ENCODE assay signal across 25 cellular contexts in genomic region chr2:150267651-150268415, GRCh38.
DNase-seq lines count a peak whose midpoint lies in the region; FAIRE-seq and TF ChIP-seq lines count a peak whose summit lies in the region.
"Had no signal": no experiment of that assay in that cellular context is flagged by ENCODE, and none has a peak within 500 bp of the region (broad histone marks: within the 10 kb centered on the region; RNA-seq: fewer than 3 reads in every experiment).

No MANE protein-coding gene starts in this region.

- H2BK120ac ChIP-seq in H1 (replicated peaks; ENCODE audit: low read depth, low read length) = no peak overlapping the region

- H3K9me3 Mint-ChIP-seq in T-helper 2 cell treated with Interferon-gamma antibody and Interleukin-4, amounts not matched to agents 5 μg/mL and 100 μg/mL, for 36 hours = no peaks in the 10 kb centered on the region
- H3K9me3 Mint-ChIP-seq: activated CD4-positive, alpha-beta memory T cell treated with anti-CD3 and anti-CD28 coated beads, Interleukin-2, amount 10 ng/mL, durations not matched to agents 7 days and 5 days had no signal

- 0 out of 2 replicates have a peak, but pooled peaks cover 15% of the 10 kb centered on the region for H3K4me1 ChIP-seq in HUES64 (ENCODE audit: insufficient read depth, low read length)
- H3K4me1 ChIP-seq in H1 (replicated peaks in 1 of 4; ENCODE audit: control insufficient read depth in 3 of 4, insufficient read depth in 4 of 4, low read length in 3 of 4) = peaks cover 0 to 5% (median 2%) of the 10 kb centered on the region in 4 experiments; a peak in 1 of 7 replicates
- H3K4me1 ChIP-seq: gastrocnemius medialis had no signal

- H3K36me3 ChIP-seq in HUES64 (ENCODE audit: insufficient read depth, low read length) = no peaks in the 10 kb centered on the region
- H3K36me3 ChIP-seq in H1 (ENCODE audit: control insufficient read depth in 2 of 4, insufficient read depth in 4 of 4, low read length in 3 of 4) = no peaks in the 10 kb centered on the region
- H3K36me3 ChIP-seq: gastrocnemius medialis, spleen, thoracic aorta had no signal

- H3K23me2 ChIP-seq in H1 (ENCODE audit: low read depth, low read length) = no peaks in the 10 kb centered on the region

- TF ChIP-seq CTCF in H1 (IDR thresholded peaks at IDR 0.05; ENCODE audit: control extremely low read depth in 1 of 3, insufficient read depth in 1 of 3, low read depth in 1 of 3, low read length in 3 of 3) = no peak

- no peak for TF ChIP-seq POLR2A in H1 (IDR thresholded peaks at IDR 0.05; ENCODE audit: control extremely low read depth in 1 of 2, low read depth in 2 of 2, low read length in 2 of 2)

- H3K4me3 Mint-ChIP-seq in T-helper 2 cell treated with Interferon-gamma antibody and Interleukin-4, amounts not matched to agents 5 μg/mL and 100 μg/mL, for 36 hours = no peak overlapping the region
- H3K4me3 Mint-ChIP-seq: activated CD4-positive, alpha-beta memory T cell treated with anti-CD3 and anti-CD28 coated beads, Interleukin-2, amount 10 ng/mL, durations not matched to agents 7 days and 5 days; CD8-positive, alpha-beta T cell; dendritic cell treated with granulocyte-macrophage colony-stimulating factor and Interleukin-4, amounts not matched to agents 40 ng/mL and 50 ng/mL, for 4 days; IgD-negative memory B cell; memory B cell; naive B cell had no signal

- no peak overlapping the region for H2BK5ac ChIP-seq in H1 (ENCODE audit: low read depth, low read length)

- no peak overlapping the region for H2AFZ ChIP-seq in H1 (ENCODE audit: low read length)

- no peak overlapping the region for H3K18ac ChIP-seq in H1 (ENCODE audit: extremely low read depth, low read length)

- no peak overlapping the region for H3K4ac ChIP-seq in H1 (replicated peaks; ENCODE audit: insufficient read length, low read depth, low read length)

- no peaks in the 10 kb centered on the region for H3K36me3 Mint-ChIP-seq in T-helper 2 cell treated with Interferon-gamma antibody and Interleukin-4, amounts not matched to agents 5 μg/mL and 100 μg/mL, for 36 hours (ENCODE audit: low read depth)
- H3K36me3 Mint-ChIP-seq: CD8-positive, alpha-beta T cell; IgD-negative memory B cell; memory B cell; naive B cell had no signal

- H3K9me3 ChIP-seq in HUES64 (ENCODE audit: insufficient read depth, low read depth, low read length) (no peaks in the 10 kb centered on the region), H1 (ENCODE audit: insufficient read depth in 2 of 2, low read depth in 1 of 2, low read length in 1 of 2) (no peaks in the 10 kb centered on the region)
- H3K9me3 ChIP-seq: gastrocnemius medialis, spleen, thoracic aorta had no signal

- H4K5ac ChIP-seq in H1 (ENCODE audit: insufficient read length, low read depth, low read length) = no peak overlapping the region

- no peak overlapping the region for H2BK12ac ChIP-seq in H1 (ENCODE audit: low read depth, low read length)

- no peaks in the 10 kb centered on the region for H3K79me1 ChIP-seq in H1 (ENCODE audit: low read depth, low read length)

- no peak overlapping the region for H2AK5ac ChIP-seq in H1 (ENCODE audit: low read depth, low read length)

- H3K27ac ChIP-seq in HUES64 (ENCODE audit: low read depth, low read length) (peak overlapping the region; percentile 80), H1 (ENCODE audit: low read depth, low read length) (no peak overlapping the region)
- H3K27ac ChIP-seq: gastrocnemius medialis, thoracic aorta had no signal

- H3K4me2 ChIP-seq in H1 (ENCODE audit: insufficient read depth in 1 of 2, low read depth in 2 of 2, low read length in 2 of 2) = 0 out of 4 replicates have a peak overlapping the region, but pooled peaks of 1 of the 2 experiments have one; percentile 41

- H3K9ac ChIP-seq in HUES64 (ENCODE audit: low read depth, low read length) = no peak overlapping the region
- no peak overlapping the region for H3K9ac ChIP-seq in H1 (replicated peaks in 1 of 4; ENCODE audit: extremely low read depth in 1 of 4, low read depth in 3 of 4, low read length in 3 of 4)

- H4K8ac ChIP-seq in H1 (ENCODE audit: extremely low read depth, insufficient read depth, low read length) = no peak overlapping the region

- no peaks in the 10 kb centered on the region for H3K27me3 ChIP-seq in HUES64 (ENCODE audit: insufficient read depth, low read length)
- no peaks in the 10 kb centered on the region for H3K27me3 ChIP-seq in H1 (replicated peaks in 1 of 4; ENCODE audit: control insufficient read depth in 3 of 4, extremely low read depth in 1 of 4, insufficient read depth in 3 of 4, low read length in 3 of 4)
- H3K27me3 ChIP-seq: gastrocnemius medialis, spleen had no signal

- POLR2A ChIA-PET in H1 (lab: Charles Lee; ENCODE audit: partially characterized antibody) = no interaction called here

- H4K20me1 ChIP-seq in H1 (replicated peaks in 1 of 2; ENCODE audit: control insufficient read depth in 1 of 2, insufficient read depth in 2 of 2, low read length in 2 of 2) = no peaks in the 10 kb centered on the region

- H3K27ac Mint-ChIP-seq in T-helper 2 cell treated with Interferon-gamma antibody and Interleukin-4, amounts not matched to agents 5 μg/mL and 100 μg/mL, for 36 hours = no peak overlapping the region
- H3K27ac Mint-ChIP-seq: activated CD4-positive, alpha-beta memory T cell treated with anti-CD3 and anti-CD28 coated beads, Interleukin-2, amount 10 ng/mL, durations not matched to agents 7 days and 5 days; CD8-positive, alpha-beta T cell; dendritic cell treated with granulocyte-macrophage colony-stimulating factor and Interleukin-4, amounts not matched to agents 40 ng/mL and 50 ng/mL, for 4 days; IgD-negative memory B cell; memory B cell; naive B cell had no signal

- no peak overlapping the region for H3K14ac ChIP-seq in H1 (ENCODE audit: insufficient read length)

- DNase-seq in H1 (ENCODE audit: low read depth in 1 of 2, low spot score in 2 of 2) = no peak
- peak; percentile 11 for DNase-seq in iPS-NIHi7 (ENCODE audit: extremely low spot score)
- no peak for DNase-seq in NCI-H446 treated with DMSO at 0.1 percent for 48 hours (lab: John Stamatoyannopoulos, UW)
- DNase-seq in NCI-H1930 (lab: John Stamatoyannopoulos, UW) = no peak
- no peak for DNase-seq in T-helper 2 cell treated with Interferon-gamma antibody and Interleukin-4, amounts not matched to agents 5 μg/mL and 100 μg/mL, for 36 hours (ENCODE audit: low spot score)
- DNase-seq in C1 segment of cervical spinal cord (lab: John Stamatoyannopoulos, UW) = no peak
- DNase-seq: activated CD4-positive, alpha-beta memory T cell treated with anti-CD3 and anti-CD28 coated beads, Interleukin-2, amount 10 ng/mL, durations not matched to agents 7 days and 5 days; activated T-cell treated with anti-CD3 and anti-CD28 coated beads for 4 hours; CD8-positive, alpha-beta T cell; gastrocnemius medialis; GOT3; naive B cell; NCI-H1417; NCI-H524 treated with DMSO at 0.1 percent for 48 hours; retina; spleen; stimulated activated CD4-positive, alpha-beta T cell treated with anti-CD3 and anti-CD28 coated beads, Interleukin-4, amount 100 ng/mL, for 1 hour; stimulated activated naive CD4-positive, alpha-beta T cell had no signal

- FAIRE-seq in G401.6 (lab: Jason Lieb, UNC) (peak; percentile 89), H1 (lab: Jason Lieb, UNC) (no peak)
- FAIRE-seq: GM12891 had no signal

- H3K79me2 ChIP-seq in H1 (ENCODE audit: control insufficient read depth in 1 of 2, insufficient read depth in 2 of 2, low read length in 2 of 2) = no peaks in the 10 kb centered on the region

- no peaks in the 10 kb centered on the region for H3K4me1 Mint-ChIP-seq in T-helper 2 cell treated with Interferon-gamma antibody and Interleukin-4, amounts not matched to agents 5 μg/mL and 100 μg/mL, for 36 hours (ENCODE audit: low read depth)
- H3K4me1 Mint-ChIP-seq: activated CD4-positive, alpha-beta memory T cell treated with anti-CD3 and anti-CD28 coated beads, Interleukin-2, amount 10 ng/mL, durations not matched to agents 7 days and 5 days; IgD-negative memory B cell; memory B cell; naive B cell had no signal

- no peak overlapping the region for H3K56ac ChIP-seq in H1 (replicated peaks; ENCODE audit: insufficient read length, low read depth, low read length)

- H3K27me3 Mint-ChIP-seq in T-helper 2 cell treated with Interferon-gamma antibody and Interleukin-4, amounts not matched to agents 5 μg/mL and 100 μg/mL, for 36 hours (ENCODE audit: low read depth) = no peaks in the 10 kb centered on the region
- H3K27me3 Mint-ChIP-seq: activated CD4-positive, alpha-beta memory T cell treated with anti-CD3 and anti-CD28 coated beads, Interleukin-2, amount 10 ng/mL, durations not matched to agents 7 days and 5 days; dendritic cell treated with granulocyte-macrophage colony-stimulating factor and Interleukin-4, amounts not matched to agents 40 ng/mL and 50 ng/mL, for 4 days; IgD-negative memory B cell; memory B cell; naive B cell had no signal

- H3K4me3 ChIP-seq in HUES64 (ENCODE audit: low read length) (no peak overlapping the region), H1 (ENCODE audit: extremely low read depth in 1 of 4, insufficient read depth in 2 of 4, low read depth in 3 of 4, low read length in 4 of 4) (no peak overlapping the region)
- H3K4me3 ChIP-seq: gastrocnemius medialis, spleen, thoracic aorta had no signal

- no peak overlapping the region for H2BK15ac ChIP-seq in H1 (ENCODE audit: low read length)

- CTCF ChIA-PET in H1 (lab: Charles Lee; ENCODE audit: partially characterized antibody) = no interaction called here

- 73% methylated on average over 3 of the region's 3 CpGs for WGBS in HUES64
- WGBS in H1 (ENCODE audit: extremely low coverage in 1 of 2, insufficient coverage in 1 of 2, insufficient read length in 1 of 2, insufficient replicate concordance in 2 of 2, low coverage in 1 of 2, low lambda C conversion rate in 2 of 2, missing lambda C conversion rate in 1 of 2), 2 experiments = 55% methylated on average over 3 of the region's 3 CpGs; no CpG with 5 or more reads in 1 of the 2 experiments

- H3K23ac ChIP-seq in H1 (ENCODE audit: insufficient read length) = no peak overlapping the region

- no peak overlapping the region for H4K91ac ChIP-seq in H1 (replicated peaks; ENCODE audit: insufficient read length, low read length)

- TF ChIP-seq RAD21 in H1 (IDR thresholded peaks at IDR 0.05 in 1 of 2, conservative IDR thresholded peaks at IDR 0.05 in 1 of 2; ENCODE audit: low read depth in 2 of 2, low read length in 2 of 2) = no peak

- TF ChIP-seq EP300 in H1 (IDR thresholded peaks at IDR 0.05; ENCODE audit: borderline replicate concordance in 1 of 2, low read depth in 2 of 2, low read length in 2 of 2) = no peak

- H2BK20ac ChIP-seq in H1 (ENCODE audit: low read length) = no peak overlapping the region

TF ChIP-seq in H1, 55 proteins besides CTCF, POLR2A, EP300 and RAD21:
- TF ChIP-seq HDAC2 (IDR thresholded peaks at IDR 0.05; ENCODE audit: borderline replicate concordance in 1 of 2, low read depth in 2 of 2, low read length in 2 of 2) (no peak), TEAD4 (IDR thresholded peaks at IDR 0.05; ENCODE audit: low read depth, low read length) (peak; percentile 52; the same call in 1 of the 2 replicates), ASH2L (IDR thresholded peaks at IDR 0.05; ENCODE audit: low read length) (no peak)
